8 cellular contexts compared by ENCODE assay signal in genomic region chr4:81617569-81617968, GRCh38.
"Had no signal": no experiment of that assay in that cellular context is flagged by ENCODE, and none has a peak within 500 bp of the region (broad histone marks: within the 10 kb centered on the region; RNA-seq: fewer than 3 reads in every experiment).

No MANE protein-coding gene starts in this region.

- H3K27ac ChIP-seq: GM23248 had no signal

- H3K9me3 ChIP-seq: HAP-1 had no signal

- H3K36me3 ChIP-seq: HAP-1 had no signal

- FAIRE-seq: HepG2, HTR-8/SVneo had no signal

- DNase-seq: GM23248, GOT3, H7, HFFc6 had no signal

- ATAC-seq: HCT116, HepG2 had no signal

- H3K4me3 ChIP-seq: GM23248, HAP-1 had no signal

- H3K4me1 ChIP-seq: HAP-1 had no signal
